Comparison of ENCODE assay signal across 11 cellular contexts in genomic region chr15:58038426-58039106, GRCh38. TPM values are rescaled to one million over a fixed set of nuclear protein-coding genes. Genes with fewer than 3 reads are reported as not detected.
A peak's percentile ranks its signal among the peaks of the same experiment; 100 is the strongest.
DNase-seq lines count a peak whose midpoint lies in the region; TF ChIP-seq lines count a peak whose summit lies in the region.
"Had no signal": no experiment of that assay in that cellular context is flagged by ENCODE, and none has a peak within 500 bp of the region (broad histone marks: within the 10 kb centered on the region; RNA-seq: fewer than 3 reads in every experiment).

No MANE protein-coding gene starts in this region.

- no peaks in the 10 kb centered on the region for H3K27me3 ChIP-seq in BLaER1 treated with 17β-estradiol and CSF1 and Interleukin-3, amounts not matched to agents 10 nM and 100 nM
- H3K27me3 ChIP-seq in adipocyte (replicated peaks; ENCODE audit: control insufficient read depth, insufficient read depth, low read length) (no peaks in the 10 kb centered on the region), sigmoid colon (no peaks in the 10 kb centered on the region)

- H3K27ac ChIP-seq in BLaER1 treated with 17β-estradiol and CSF1 and Interleukin-3, amounts not matched to agents 10 nM and 100 nM: no peak overlapping the region; a peak in 1 of 22 replicates
- no peak overlapping the region for H3K27ac ChIP-seq in sigmoid colon
- H3K27ac ChIP-seq: HL-60 had no signal

- H3K4me1 ChIP-seq in BLaER1 treated with 17β-estradiol and CSF1 and Interleukin-3, amounts not matched to agents 10 nM and 100 nM: peaks cover 7 to 31% (median 17%) of the 10 kb centered on the region in 10 experiments; a peak in 18 of 20 replicates
- H3K4me1 ChIP-seq in adipocyte (ENCODE audit: control insufficient read depth, insufficient read depth, low read length) (peaks cover 17% of the 10 kb centered on the region), sigmoid colon (peaks cover 0 to 15% (median 11%) of the 10 kb centered on the region in 4 donors)

- no peaks in the 10 kb centered on the region for H3K9me3 ChIP-seq in BLaER1 treated with 17β-estradiol and CSF1 and Interleukin-3, amounts not matched to agents 10 nM and 100 nM (replicated peaks in 1 of 11)
- H3K9me3 ChIP-seq in adipocyte (ENCODE audit: control insufficient read depth, low read length): no peaks in the 10 kb centered on the region
- H3K9me3 ChIP-seq in sigmoid colon: no peaks in the 10 kb centered on the region

- H3K4me3 ChIP-seq in BLaER1 treated with 17β-estradiol and CSF1 and Interleukin-3, amounts not matched to agents 10 nM and 100 nM: no peak overlapping the region
- H3K4me3 ChIP-seq in adipocyte (ENCODE audit: low read length): no peak overlapping the region
- no peak overlapping the region for H3K4me3 ChIP-seq in sigmoid colon

- no peaks in the 10 kb centered on the region for H4K20me1 ChIP-seq in BLaER1 treated with 17β-estradiol and CSF1 and Interleukin-3, amounts not matched to agents 10 nM and 100 nM

- intact Hi-C loops in sigmoid colon (cut with DNase I): no loop called here

- H3K4me2 ChIP-seq in BLaER1 treated with 17β-estradiol and CSF1 and Interleukin-3, amounts not matched to agents 10 nM and 100 nM: peak overlapping the region in 10 of 11 experiments; percentile 2 to 56 (median 38); a peak in 11 of 22 replicates

- no peak for TF ChIP-seq CTCF in sigmoid colon (IDR thresholded peaks at IDR 0.05)

- no peak overlapping the region for H3K9ac ChIP-seq in BLaER1 treated with 17β-estradiol and CSF1 and Interleukin-3, amounts not matched to agents 10 nM and 100 nM
- no peak overlapping the region for H3K9ac ChIP-seq in adipocyte (ENCODE audit: low read length)

- DNase-seq in NCI-H1105 (lab: John Stamatoyannopoulos, UW) (peak; percentile 94), adipocyte (ENCODE audit: low read depth) (peak; percentile 58), iPS-NIHi11 (ENCODE audit: low spot score) (peak; percentile 19), D341Med (ENCODE audit: low spot score) (no peak), DMS114 treated with DMSO at 0.1 percent for 48 hours (lab: John Stamatoyannopoulos, UW; ENCODE audit: unreplicated experiment) (no peak), putamen (ENCODE audit: low spot score) (no peak), sigmoid colon (no peak)
- DNase-seq: activated CD4-positive, alpha-beta memory T cell treated with anti-CD3 and anti-CD28 coated beads for 36 hours; amygdala had no signal

- WGBS in sigmoid colon, 2 donors: 3 to 35% methylated on average over 2 of the region's 2 CpGs

- H3K36me3 ChIP-seq in BLaER1 treated with 17β-estradiol and CSF1 and Interleukin-3, amounts not matched to agents 10 nM and 100 nM: no peaks in the 10 kb centered on the region
- H3K36me3 ChIP-seq in adipocyte (ENCODE audit: control insufficient read depth, insufficient read depth, low read length, severe bottlenecking) (no peaks in the 10 kb centered on the region), sigmoid colon (no peaks in the 10 kb centered on the region)

- no peak for TF ChIP-seq EP300 in sigmoid colon (IDR thresholded peaks at IDR 0.05)

- TF ChIP-seq POLR2A in sigmoid colon (IDR thresholded peaks at IDR 0.05): no peak

RNA-seq across cellular contexts. Expression of gene ALDH1A2, which starts 26.9 kb away (rescaled TPM):
- 10 to 100 TPM in 1 of 4 donors, 1 to 10 TPM in 3; 1.9 to 12.5 (median 7.0) TPM for total RNA-seq in sigmoid colon
- polyA plus RNA-seq in sigmoid colon: 1 to 10 TPM; 1.2 to 4.4 (median 2.1) TPM

Comparison
In these comparisons a context has a peak if more than half of its experiments do, and no peak if none do; other contexts are left out.
1. DNase-seq: peak in NCI-H1105 (single experiment), adipocyte (single experiment) and iPS-NIHi11 (single experiment); none in D341Med (single experiment), DMS114 treated with DMSO at 0.1 percent for 48 hours (single experiment), putamen (single experiment) and sigmoid colon (single experiment).